In the genomic region with DNA sequence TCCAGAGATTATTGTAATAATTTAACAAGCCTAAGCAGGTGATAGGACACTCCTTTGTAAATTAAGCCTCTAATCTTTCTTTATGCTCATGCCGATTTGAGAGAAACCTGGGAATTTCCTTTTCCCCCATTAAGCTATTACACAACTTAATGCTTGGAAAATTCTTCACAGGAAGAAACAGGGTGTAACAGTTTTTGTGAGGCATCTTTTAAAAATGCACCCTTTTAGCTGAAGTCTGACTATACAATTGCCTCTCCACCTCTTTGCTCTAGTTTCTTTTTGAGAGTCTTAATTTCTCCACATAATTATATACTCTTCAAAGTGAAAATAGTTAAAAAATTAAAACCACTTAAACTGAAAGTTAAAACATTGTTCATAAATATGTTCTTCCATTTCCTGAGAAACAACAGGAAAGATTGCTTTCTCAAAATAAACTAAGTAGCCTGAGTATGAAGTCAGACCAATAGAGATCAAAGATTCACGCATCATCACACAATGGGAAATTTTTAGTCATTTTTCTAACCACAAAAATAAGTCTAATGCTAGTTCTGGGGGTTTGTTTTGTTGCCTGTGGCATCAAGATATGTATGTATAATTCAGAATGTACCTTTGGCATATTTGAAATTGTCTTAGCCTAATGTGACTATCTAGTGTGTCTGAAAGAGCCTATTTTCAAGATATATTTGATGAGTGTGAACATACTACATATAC, we compare ENCODE assay signal across 8 cellular contexts. TPM values are rescaled to one million over a fixed set of nuclear protein-coding genes. Genes with fewer than 3 reads are reported as not detected.
A peak's percentile ranks its signal among the peaks of the same experiment; 100 is the strongest.
DNase-seq lines count a peak whose midpoint lies in the region; ATAC-seq lines count a peak whose summit lies in the region.

No MANE protein-coding gene starts in this region.

- peak overlapping the region; percentile 73 for H3K4me3 Mint-ChIP-seq in T-helper 1 cell treated with Interleukin-12 subunit alpha and Interleukin-12 subunit beta and Interleukin-4 antibody, amounts not matched to agents 30 μg/mL and 1 μg/mL, for 36 hours
- H3K4me3 Mint-ChIP-seq in naive B cell = peak overlapping the region in 4 of 8 donors; percentile 14 to 85 (median 72)

- DNase-seq in naive B cell (peak; percentile 25), GM19238 (ENCODE audit: insufficient read length, low spot score) (no peak), RPMI8226 (no peak), NCI-H128 (lab: John Stamatoyannopoulos, UW; ENCODE audit: unreplicated experiment) (no peak)
- no peak for DNase-seq in activated T-cell treated with anti-CD3 and anti-CD28 coated beads, Interleukin-2, amount 50 U/mL, for 48 hours

- H3K27me3 Mint-ChIP-seq in T-helper 1 cell treated with Interleukin-12 subunit alpha and Interleukin-12 subunit beta and Interleukin-4 antibody, amounts not matched to agents 30 μg/mL and 1 μg/mL, for 36 hours (ENCODE audit: low read depth) = no peaks in the 10 kb centered on the region
- H3K27me3 Mint-ChIP-seq in naive B cell = no peaks in the 10 kb centered on the region

- peak; percentile 82 for ATAC-seq in GM18867 (IDR thresholded peaks at IDR 0.05; ENCODE audit: unreplicated experiment)
- peak; percentile 94 for ATAC-seq in HG02852 (IDR thresholded peaks at IDR 0.05; ENCODE audit: unreplicated experiment)
- peak; percentile 91 to 96 for ATAC-seq in naive B cell (ENCODE audit: low read depth in 2 of 2)

- peaks cover 3% of the 10 kb centered on the region for H3K4me1 Mint-ChIP-seq in T-helper 1 cell treated with Interleukin-12 subunit alpha and Interleukin-12 subunit beta and Interleukin-4 antibody, amounts not matched to agents 30 μg/mL and 1 μg/mL, for 36 hours (ENCODE audit: low read depth)
- H3K4me1 Mint-ChIP-seq in naive B cell = peaks cover 0 to 16% (median 12%) of the 10 kb centered on the region in 3 donors

- peak overlapping the region; percentile 95 for H3K27ac Mint-ChIP-seq in T-helper 1 cell treated with Interleukin-12 subunit alpha and Interleukin-12 subunit beta and Interleukin-4 antibody, amounts not matched to agents 30 μg/mL and 1 μg/mL, for 36 hours
- peak overlapping the region in 2 of 6 donors; percentile 17 to 76 for H3K27ac Mint-ChIP-seq in naive B cell

- peaks cover 15% of the 10 kb centered on the region for H3K36me3 Mint-ChIP-seq in T-helper 1 cell treated with Interleukin-12 subunit alpha and Interleukin-12 subunit beta and Interleukin-4 antibody, amounts not matched to agents 30 μg/mL and 1 μg/mL, for 36 hours (ENCODE audit: low read depth)
- H3K36me3 Mint-ChIP-seq in naive B cell = peaks cover 0 to 7% of the 10 kb centered on the region in 2 donors

- no peaks in the 10 kb centered on the region for H3K9me3 Mint-ChIP-seq in T-helper 1 cell treated with Interleukin-12 subunit alpha and Interleukin-12 subunit beta and Interleukin-4 antibody, amounts not matched to agents 30 μg/mL and 1 μg/mL, for 36 hours
- no peaks in the 10 kb centered on the region for H3K9me3 Mint-ChIP-seq in naive B cell

RNA-seq across cellular contexts. Expression of gene LRRC8D, which starts 34.7 kb away (rescaled TPM):
- 10 to 100 TPM; 27.1 to 51.3 (median 39.0) TPM for polyA plus RNA-seq in naive B cell (ENCODE audit: low read depth in 6 of 6)
